Comparison of ENCODE assay signal across 19 cellular contexts in the genomic region with DNA sequence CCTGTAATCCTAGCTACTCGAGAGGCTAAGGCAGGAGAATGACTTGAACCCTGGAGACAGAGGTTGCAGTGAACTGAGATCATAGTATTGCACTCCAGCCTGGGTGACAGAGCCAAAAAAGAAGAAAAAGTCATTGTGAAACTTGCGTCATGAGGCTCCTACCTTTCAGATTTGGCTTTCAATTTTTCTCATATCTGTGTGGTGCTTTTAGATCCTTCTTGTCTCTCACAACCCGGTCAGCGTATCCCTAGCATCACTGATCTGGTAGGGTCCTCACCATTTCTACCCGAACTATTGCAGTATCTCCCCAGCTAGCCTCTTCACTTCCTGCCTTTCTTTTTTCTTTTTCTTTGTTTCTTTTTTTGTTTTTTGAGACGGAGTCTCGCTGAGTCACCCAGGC. TPM values are rescaled to one million over a fixed set of nuclear protein-coding genes. Genes with fewer than 3 reads are reported as not detected.
DNase-seq lines count a peak whose midpoint lies in the region; ATAC-seq and TF ChIP-seq lines count a peak whose summit lies in the region.
"Had no signal": no experiment of that assay in that cellular context is flagged by ENCODE, and none has a peak within 500 bp of the region (broad histone marks: within the 10 kb centered on the region; RNA-seq: fewer than 3 reads in every experiment).

No MANE protein-coding gene starts in this region.

- no peaks in the 10 kb centered on the region for H3K27me3 Mint-ChIP-seq in GM23338 (ENCODE audit: insufficient read depth, low read depth, poor library complexity)
- H3K27me3 Mint-ChIP-seq in activated T-cell treated with anti-CD3 and anti-CD28 coated beads, Interleukin-2, amount 50 U/mL, for 72 hours (ENCODE audit: low read depth) = no peaks in the 10 kb centered on the region

- ATAC-seq in GM23338 = no peak
- ATAC-seq in activated T-cell treated with anti-CD3 and anti-CD28 coated beads, Interleukin-2, amount 50 U/mL, for 72 hours (replicated peaks in 1 of 2) = peak; percentile 94 to 95
- ATAC-seq: gastrocnemius medialis; naive thymus-derived CD4-positive, alpha-beta T cell had no signal

- no peaks in the 10 kb centered on the region for H4K20me1 ChIP-seq in GM23338 (replicated peaks; ENCODE audit: insufficient read depth)

- H3K9me3 ChIP-seq in ovary = no peaks in the 10 kb centered on the region
- H3K9me3 ChIP-seq: gastrocnemius medialis, thyroid gland had no signal

- peaks cover 5% of the 10 kb centered on the region for H3K4me1 Mint-ChIP-seq in GM23338
- H3K4me1 Mint-ChIP-seq in activated T-cell treated with anti-CD3 and anti-CD28 coated beads, Interleukin-2, amount 50 U/mL, for 72 hours (ENCODE audit: low read depth) = peaks cover 36% of the 10 kb centered on the region

- no peak overlapping the region for H3K4me2 ChIP-seq in GM23338

- H3K27me3 ChIP-seq in GM06990 (replicated peaks; ENCODE audit: control insufficient read depth, insufficient read depth, low read length) (no peaks in the 10 kb centered on the region), GM23338 (ENCODE audit: insufficient read depth) (no peaks in the 10 kb centered on the region), ovary (no peaks in the 10 kb centered on the region)
- H3K27me3 ChIP-seq: brain microvascular endothelial cell, gastrocnemius medialis, thyroid gland had no signal

- H3F3A ChIP-seq in GM23338 (replicated peaks; ENCODE audit: low read depth) = no peaks in the 10 kb centered on the region

- WGBS in ovary, 3 donors = 84 to 92% (median 91%) methylated on average over 7 of the region's 7 CpGs

- H2AFZ ChIP-seq in GM23338 = no peak overlapping the region

- DNase-seq in GM06990 (ENCODE audit: extremely low read depth, insufficient read length) = peak; percentile 63
- DNase-seq in GM23338 (ENCODE audit: low spot score) = no peak
- DNase-seq in activated T-cell treated with anti-CD3 and anti-CD28 coated beads, Interleukin-2, amount 50 U/mL, for 72 hours = peak; percentile 24 to 27
- DNase-seq in ovary = no peak
- no peak for DNase-seq in DMS114 treated with DMSO at 0.1 percent for 48 hours (lab: John Stamatoyannopoulos, UW; ENCODE audit: unreplicated experiment)
- no peak for DNase-seq in occipital lobe (lab: John Stamatoyannopoulos, UW)
- DNase-seq: activated CD4-positive, CD25-positive, alpha-beta regulatory T cell; DMS153; gastrocnemius medialis; thyroid gland had no signal

- TF ChIP-seq EP300 in ovary (IDR thresholded peaks at IDR 0.05) = no peak

- H3K4me1 ChIP-seq in GM23338 (ENCODE audit: insufficient read depth) (no peaks in the 10 kb centered on the region), ovary (ENCODE audit: insufficient read depth) (peaks cover under 1% of the 10 kb centered on the region)
- H3K4me1 ChIP-seq: gastrocnemius medialis had no signal

- intact Hi-C loops in ovary (cut with DNase I) = no loop called here

- H3K4me3 ChIP-seq in GM06990 (replicated peaks; ENCODE audit: low read depth, low read length) (no peak overlapping the region), GM23338 (no peak overlapping the region), ovary (no peak overlapping the region)
- H3K4me3 ChIP-seq: gastrocnemius medialis, thyroid gland had no signal

- H3K4me3 Mint-ChIP-seq in GM23338 = no peak overlapping the region
- peak overlapping the region; percentile 42 to 70 for H3K4me3 Mint-ChIP-seq in activated T-cell treated with anti-CD3 and anti-CD28 coated beads, Interleukin-2, amount 50 U/mL, for 72 hours
- H3K4me3 Mint-ChIP-seq: dendritic cell treated with granulocyte-macrophage colony-stimulating factor and Interleukin-4, amounts not matched to agents 40 ng/mL and 50 ng/mL, for 4 days had no signal

- H3K36me3 ChIP-seq in GM06990 (ENCODE audit: control insufficient read depth, insufficient read depth, low read length) (no peaks in the 10 kb centered on the region), GM23338 (ENCODE audit: insufficient read depth) (no peaks in the 10 kb centered on the region), ovary (no peaks in the 10 kb centered on the region)
- H3K36me3 ChIP-seq: brain microvascular endothelial cell, gastrocnemius medialis, thyroid gland had no signal

- TF ChIP-seq CTCF in C4-2B (conservative IDR thresholded peaks at IDR 0.05) (no peak), GM06990 (IDR thresholded peaks at IDR 0.05; ENCODE audit: insufficient read depth, low read length, poor library complexity, severe bottlenecking) (no peak), GM23338 (conservative IDR thresholded peaks at IDR 0.05; ENCODE audit: low read depth in 2 of 2) (no peak), ovary (IDR thresholded peaks at IDR 0.05) (no peak)

- H3K27ac ChIP-seq in C4-2B (peak overlapping the region; percentile 41; the same call in 1 of the 2 replicates), GM23338 (ENCODE audit: low read depth) (no peak overlapping the region), ovary (no peak overlapping the region)
- H3K27ac ChIP-seq: brain microvascular endothelial cell, gastrocnemius medialis, thyroid gland had no signal

- H3K9me2 ChIP-seq in GM23338 (ENCODE audit: insufficient read depth) = no peaks in the 10 kb centered on the region

- H3K79me2 ChIP-seq in GM23338 (replicated peaks; ENCODE audit: insufficient read depth) = no peaks in the 10 kb centered on the region

- no peaks in the 10 kb centered on the region for H3K9me3 Mint-ChIP-seq in GM23338
- no peaks in the 10 kb centered on the region for H3K9me3 Mint-ChIP-seq in activated T-cell treated with anti-CD3 and anti-CD28 coated beads, Interleukin-2, amount 50 U/mL, for 72 hours
- H3K9me3 Mint-ChIP-seq: dendritic cell treated with granulocyte-macrophage colony-stimulating factor and Interleukin-4, amounts not matched to agents 40 ng/mL and 50 ng/mL, for 4 days; IgD-negative memory B cell; naive thymus-derived CD4-positive, alpha-beta T cell had no signal

- 0 out of 2 replicates have a peak overlapping the region, but pooled peaks have one; percentile 57 for H3K27ac Mint-ChIP-seq in GM23338
- H3K27ac Mint-ChIP-seq in activated T-cell treated with anti-CD3 and anti-CD28 coated beads, Interleukin-2, amount 50 U/mL, for 72 hours = no peak overlapping the region
- H3K27ac Mint-ChIP-seq: dendritic cell treated with granulocyte-macrophage colony-stimulating factor and Interleukin-4, amounts not matched to agents 40 ng/mL and 50 ng/mL, for 4 days; IgD-negative memory B cell had no signal

- no peaks in the 10 kb centered on the region for H3K36me3 Mint-ChIP-seq in GM23338 (ENCODE audit: low read depth)
- peaks cover 0 to 1% of the 10 kb centered on the region in 2 donors for H3K36me3 Mint-ChIP-seq in activated T-cell treated with anti-CD3 and anti-CD28 coated beads, Interleukin-2, amount 50 U/mL, for 72 hours (ENCODE audit: insufficient read depth in 2 of 2)
- H3K36me3 Mint-ChIP-seq: IgD-negative memory B cell; naive thymus-derived CD4-positive, alpha-beta T cell had no signal

- no peak for TF ChIP-seq POLR2A in ovary (IDR thresholded peaks at IDR 0.05)

RNA-seq across cellular contexts. Expression of gene GCNT3, which starts 21.6 kb away (rescaled TPM):
- not detected in 2 replicates for total RNA-seq in GM23338 (2014; rRNA removed; shearing (Covaris generic))
- polyA plus RNA-seq in GM23338 (2016; fragmentation: Nextera tagmentation; extraction: Ambion mirVana) (not detected in 2 replicates), ovary (under 1 TPM; 0.50 to 0.57 TPM)
- not detected for total RNA-seq in activated T-cell treated with anti-CD3 and anti-CD28 coated beads, Interleukin-2, amount 50 U/mL, for 72 hours
- total RNA-seq in ovary (1 to 10 TPM in 3 of 7 donors, under 1 TPM in 2, not detected in 2; 0.51 to 4.1 (median 1.2) TPM), occipital lobe (not detected)
- total RNA-seq: lung microvascular endothelial cell; naive thymus-derived CD4-positive, alpha-beta T cell; pulmonary artery endothelial cell; RPMI7951 had no signal
- polyA plus RNA-seq: BJ; IgD-negative memory B cell; naive thymus-derived CD4-positive, alpha-beta T cell had no signal

Comparison
In these comparisons a context has a peak if more than half of its experiments do, and no peak if none do; other contexts are left out.
1. DNase-seq: peak in GM06990 (single experiment) and activated T-cell treated with anti-CD3 and anti-CD28 coated beads, Interleukin-2, amount 50 U/mL, for 72 hours (2 of 2); none in GM23338 (single experiment), ovary (0 of 5), DMS114 treated with DMSO at 0.1 percent for 48 hours (single experiment) and occipital lobe (single experiment).